In genomic region chr22:38870791-38871359, GRCh38 we compare ENCODE assay signal across 8 cellular contexts. TPM values are rescaled to one million over a fixed set of nuclear protein-coding genes. Genes with fewer than 3 reads are reported as not detected.
A peak's percentile ranks its signal among the peaks of the same experiment; 100 is the strongest.
DNase-seq lines count a peak whose midpoint lies in the region; ATAC-seq, FAIRE-seq and TF ChIP-seq lines count a peak whose summit lies in the region.

No MANE protein-coding gene starts in this region.

- intact Hi-C loops in sciatic nerve (cut with DNase I) = loop anchor here (10.0 kb wide), 1 partner anchor 54 kb away; no protein-coding TSS in a partner anchor

- H3K79me1 ChIP-seq in H1 (ENCODE audit: low read depth, low read length) = peaks cover 4% of the 10 kb centered on the region

- H2BK120ac ChIP-seq in H1 (replicated peaks; ENCODE audit: low read depth, low read length) = no peak overlapping the region

- peaks cover 6% of the 10 kb centered on the region; the same call in 1 of the 2 replicates for H3K27me3 ChIP-seq in BLaER1
- no peaks in the 10 kb centered on the region; a peak in 2 of 7 replicates for H3K27me3 ChIP-seq in H1 (replicated peaks in 1 of 4; ENCODE audit: control insufficient read depth in 3 of 4, extremely low read depth in 1 of 4, insufficient read depth in 3 of 4, low read length in 3 of 4)
- H3K27me3 ChIP-seq in neuron (ENCODE audit: insufficient read depth, low read length) = no peaks in the 10 kb centered on the region

- peak overlapping the region; percentile 92 for H3K4me2 ChIP-seq in BLaER1
- H3K4me2 ChIP-seq in H1 (ENCODE audit: insufficient read depth in 1 of 2, low read depth in 2 of 2, low read length in 2 of 2) = peak overlapping the region; percentile 61 to 77

- no peak for DNase-seq in NB4 (ENCODE audit: low read depth)
- no peak for DNase-seq in H1 (ENCODE audit: low read depth in 1 of 2, low spot score in 2 of 2)
- no peak for DNase-seq in RPMI8226
- no peak for DNase-seq in HCEC 1CT
- DNase-seq in NCI-H2029 (lab: John Stamatoyannopoulos, UW) = no peak
- DNase-seq in sciatic nerve (ENCODE audit: low spot score) = no peak

- no peak for ATAC-seq in sciatic nerve

- H4K20me1 ChIP-seq in BLaER1 (peaks cover 54% of the 10 kb centered on the region), H1 (replicated peaks in 1 of 2; ENCODE audit: control insufficient read depth in 1 of 2, insufficient read depth in 2 of 2, low read length in 2 of 2) (peaks cover 10 to 11% of the 10 kb centered on the region in 2 experiments)

- H3K56ac ChIP-seq in H1 (replicated peaks; ENCODE audit: insufficient read length, low read depth, low read length) = no peak overlapping the region

- POLR2A ChIA-PET in H1 (lab: Charles Lee; ENCODE audit: partially characterized antibody) = interaction anchor here (0.6 to 1.4 kb wide), 6 partner anchors 9 to 150 kb away, joined by 3 to 5 read pairs (median 3); partner anchors contain the start of genes APOBEC3C, APOBEC3D and NPTXR

- H2AFZ ChIP-seq in H1 (ENCODE audit: low read length) (no peak overlapping the region), neuron (ENCODE audit: low read depth, low read length) (no peak overlapping the region)

- H3K27ac ChIP-seq in BLaER1 (peak overlapping the region; percentile 85), H1 (ENCODE audit: low read depth, low read length) (no peak overlapping the region)

- H3K18ac ChIP-seq in H1 (ENCODE audit: extremely low read depth, low read length) = no peak overlapping the region; the same call in 1 of the 2 replicates

- H4K91ac ChIP-seq in H1 (replicated peaks; ENCODE audit: insufficient read length, low read length) = peak overlapping the region; percentile 10

- peaks cover 38% of the 10 kb centered on the region for H3K36me3 ChIP-seq in BLaER1
- peaks cover 0 to 16% (median 8%) of the 10 kb centered on the region in 4 experiments; a peak in 3 of 8 replicates for H3K36me3 ChIP-seq in H1 (ENCODE audit: control insufficient read depth in 2 of 4, insufficient read depth in 4 of 4, low read length in 3 of 4)
- peaks cover 18% of the 10 kb centered on the region for H3K36me3 ChIP-seq in neuron (ENCODE audit: insufficient read depth, low read length)

- no peak overlapping the region for H3K14ac ChIP-seq in H1 (ENCODE audit: insufficient read length)

- H3K4ac ChIP-seq in H1 (replicated peaks; ENCODE audit: insufficient read length, low read depth, low read length) = no peak overlapping the region

- peak overlapping the region; percentile 69 for H4K8ac ChIP-seq in H1 (ENCODE audit: extremely low read depth, insufficient read depth, low read length)

- no peak overlapping the region for H2BK20ac ChIP-seq in H1 (ENCODE audit: low read length)

- H3K79me2 ChIP-seq in H1 (ENCODE audit: control insufficient read depth in 1 of 2, insufficient read depth in 2 of 2, low read length in 2 of 2) = peaks cover 0 to 9% of the 10 kb centered on the region in 2 experiments; a peak in 2 of 4 replicates

- TF ChIP-seq CTCF in NB4 (IDR thresholded peaks at IDR 0.05; ENCODE audit: low read depth, low read length) (no peak), H1 (IDR thresholded peaks at IDR 0.05; ENCODE audit: control extremely low read depth in 1 of 3, insufficient read depth in 1 of 3, low read depth in 1 of 3, low read length in 3 of 3) (no peak)

- no peak for TF ChIP-seq RAD21 in H1 (IDR thresholded peaks at IDR 0.05 in 1 of 2, conservative IDR thresholded peaks at IDR 0.05 in 1 of 2; ENCODE audit: low read depth in 2 of 2, low read length in 2 of 2)

- H3K9ac ChIP-seq in BLaER1 (peak overlapping the region; percentile 91), H1 (replicated peaks in 1 of 4; ENCODE audit: extremely low read depth in 1 of 4, low read depth in 3 of 4, low read length in 3 of 4) (no peak overlapping the region)

- H2AK5ac ChIP-seq in H1 (ENCODE audit: low read depth, low read length) = no peak overlapping the region

- H3K23ac ChIP-seq in H1 (ENCODE audit: insufficient read length) = no peak overlapping the region

- FAIRE-seq in H1 (lab: Jason Lieb, UNC) = no peak

- CTCF ChIA-PET in H1 (lab: Charles Lee; ENCODE audit: partially characterized antibody) = interaction anchor here (0.6 to 8.1 kb wide), 33 partner anchors 8 to 488 kb away, joined by 3 to 79 read pairs (median 6); partner anchors contain the start of gene APOBEC3B

- no peak overlapping the region for H2BK5ac ChIP-seq in H1 (ENCODE audit: low read depth, low read length)

- peaks cover 9% of the 10 kb centered on the region; the same call in 1 of the 2 replicates for H3K23me2 ChIP-seq in H1 (ENCODE audit: low read depth, low read length)

- 0 out of 2 replicates have a peak overlapping the region, but pooled peaks have one; percentile 16 for H2BK15ac ChIP-seq in H1 (ENCODE audit: low read length)

- 93% methylated on average over 2 of the region's 2 CpGs; no CpG with 5 or more reads in 1 of the 2 experiments for WGBS in H1 (ENCODE audit: extremely low coverage in 1 of 2, insufficient coverage in 1 of 2, insufficient read length in 1 of 2, insufficient replicate concordance in 2 of 2, low coverage in 1 of 2, low lambda C conversion rate in 2 of 2, missing lambda C conversion rate in 1 of 2), 2 experiments

- TF ChIP-seq EP300 in H1 (IDR thresholded peaks at IDR 0.05; ENCODE audit: borderline replicate concordance in 1 of 2, low read depth in 2 of 2, low read length in 2 of 2) = no peak

- H3K4me3 ChIP-seq in BLaER1 (peak overlapping the region; percentile 77), NB4 (ENCODE audit: low read depth, low read length) (peak overlapping the region; percentile 66), H1 (ENCODE audit: extremely low read depth in 1 of 4, insufficient read depth in 2 of 4, low read depth in 3 of 4, low read length in 4 of 4) (peak overlapping the region; percentile 65 to 97 (median 69)), neuron (ENCODE audit: low read length) (peak overlapping the region; percentile 86)

- no peak for TF ChIP-seq POLR2A in NB4 (IDR thresholded peaks at IDR 0.05; ENCODE audit: extremely low read depth, insufficient read length)
- TF ChIP-seq POLR2A in H1 (IDR thresholded peaks at IDR 0.05; ENCODE audit: control extremely low read depth in 1 of 2, low read depth in 2 of 2, low read length in 2 of 2) = no peak

- 0 out of 2 replicates have a peak overlapping the region, but pooled peaks have one; percentile 39 for H2BK12ac ChIP-seq in H1 (ENCODE audit: low read depth, low read length)

- H3K4me1 ChIP-seq in BLaER1 (peaks cover 51% of the 10 kb centered on the region), H1 (replicated peaks in 1 of 4; ENCODE audit: control insufficient read depth in 3 of 4, insufficient read depth in 4 of 4, low read length in 3 of 4) (peaks cover 3 to 15% (median 12%) of the 10 kb centered on the region in 4 experiments; a peak in 5 of 7 replicates), neuron (ENCODE audit: insufficient read depth, low read length) (peaks cover 33% of the 10 kb centered on the region)

- H3K9me3 ChIP-seq in BLaER1 (no peaks in the 10 kb centered on the region), H1 (ENCODE audit: insufficient read depth in 2 of 2, low read depth in 1 of 2, low read length in 1 of 2) (no peaks in the 10 kb centered on the region), neuron (ENCODE audit: low read length) (no peaks in the 10 kb centered on the region)

- H4K5ac ChIP-seq in H1 (ENCODE audit: insufficient read length, low read depth, low read length) = no peak overlapping the region

TF ChIP-seq in H1, 55 proteins besides CTCF, POLR2A, EP300 and RAD21:
- TF ChIP-seq MAFK (IDR thresholded peaks at IDR 0.05; ENCODE audit: low read depth, low read length) (no peak), SIRT6 (IDR thresholded peaks at IDR 0.05; ENCODE audit: low read length) (no peak), BCL11A (IDR thresholded peaks at IDR 0.05; ENCODE audit: low read depth in 2 of 2, low read length in 2 of 2) (no peak)

RNA-seq across cellular contexts. Expression of gene CBX6, which starts 1.1 kb away (rescaled TPM):
- total RNA-seq in H1 (2021; fragmentation: NEBNext Ultra II Directional; extraction: Animal tissue kit (Norgen Biotek cat#: 25700)) = 27.5 and 28.2 TPM in 2 replicates
- polyA plus RNA-seq in H1 (2011; rRNA removed) = 10.6 and 11.7 TPM in 2 replicates
- 6.3 TPM for polyA plus RNA-seq in H1 (2011; cell fraction: cytosol; rRNA removed)
- 33.5 TPM for polyA plus RNA-seq in H1 (2011; cell fraction: nucleus; rRNA removed)
- 12.9 to 17.7 TPM (median 14.7 TPM) in 4 replicates for polyA plus RNA-seq in H1 (2012, experiment 1 of 2)
- 13.0 TPM for polyA plus RNA-seq in H1 (2012, experiment 2 of 2)
- polyA plus RNA-seq in H1 (2013, experiment 1 of 2) = 10.8 TPM
- polyA plus RNA-seq in H1 (2013, experiment 2 of 2) = 11.2 TPM
- polyA minus RNA-seq in H1 (2011; rRNA and poly(A)+ RNA removed) = 15.0 and 17.1 TPM in 2 replicates
- 22.2 TPM for polyA minus RNA-seq in H1 (2011; cell fraction: cytosol; rRNA and poly(A)+ RNA removed)
- 50.0 TPM for polyA minus RNA-seq in H1 (2011; cell fraction: nucleus; rRNA and poly(A)+ RNA removed)
- 83.5 TPM for total RNA-seq in sciatic nerve

RNA-seq across cellular contexts. Expression of gene NPTXR, which starts 27.0 kb away (rescaled TPM):
- 5.8 and 6.4 TPM in 2 replicates for total RNA-seq in H1 (2021; fragmentation: NEBNext Ultra II Directional; extraction: Animal tissue kit (Norgen Biotek cat#: 25700))
- polyA plus RNA-seq in H1 (2011; rRNA removed) = 3.7 and 4.9 TPM in 2 replicates
- polyA plus RNA-seq in H1 (2011; cell fraction: cytosol; rRNA removed) = 3.3 TPM
- polyA plus RNA-seq in H1 (2011; cell fraction: nucleus; rRNA removed) = 3.8 TPM
- 5.5 to 8.8 TPM (median 6.9 TPM) in 4 replicates for polyA plus RNA-seq in H1 (2012, experiment 1 of 2)
- polyA plus RNA-seq in H1 (2012, experiment 2 of 2) = 5.3 TPM
- 5.2 TPM for polyA plus RNA-seq in H1 (2013, experiment 1 of 2)
- 6.0 TPM for polyA plus RNA-seq in H1 (2013, experiment 2 of 2)
- polyA minus RNA-seq in H1 (2011; rRNA and poly(A)+ RNA removed) = 5.1 and 5.9 TPM in 2 replicates
- 8.6 TPM for polyA minus RNA-seq in H1 (2011; cell fraction: cytosol; rRNA and poly(A)+ RNA removed)
- 2.4 TPM for polyA minus RNA-seq in H1 (2011; cell fraction: nucleus; rRNA and poly(A)+ RNA removed)
- total RNA-seq in sciatic nerve = 6.9 TPM
